In genomic region chr10:103396067-103396788, GRCh38 we compare ENCODE assay signal across 1 cellular context.
TF ChIP-seq lines count a peak whose summit lies in the region.

ATP5MK (minus strand) TSS chr10:103396475; CDS start chr10:103392457, 4,018 bp downstream.
PDCD11 (plus strand) TSS chr10:103396626; CDS start chr10:103398427, 1,801 bp downstream.

TF ChIP-seq in HEK293, 187 proteins besides CTCF, POLR2A, EP300 and RAD21 (continued from another document):
- no peak for TF ChIP-seq ZNF398 (tag by site-specific recombination; IDR thresholded peaks at IDR 0.05)
- peak; percentile 90 for TF ChIP-seq ZNF518A (tag by site-specific recombination; conservative IDR thresholded peaks at IDR 0.05; ENCODE audit: low read depth)
- peak; percentile 95 for TF ChIP-seq ZNF10 (tag by site-specific recombination; IDR thresholded peaks at IDR 0.05)
- peak; percentile 93 for TF ChIP-seq EGR2 (tag by site-specific recombination; IDR thresholded peaks at IDR 0.05; ENCODE audit: low read depth)
- TF ChIP-seq PRDM1 (tag by site-specific recombination; IDR thresholded peaks at IDR 0.05) = no peak
- TF ChIP-seq ZNF639 (tag by site-specific recombination; IDR thresholded peaks at IDR 0.05) = peak; percentile 39; the same call in 1 of the 2 replicates
- no peak for TF ChIP-seq TRIM28 (IDR thresholded peaks at IDR 0.05; ENCODE audit: borderline replicate concordance, low read length)
- no peak for TF ChIP-seq ZNF274 (IDR thresholded peaks at IDR 0.05; ENCODE audit: low read length)
- no peak for TF ChIP-seq ZNF274 (tag by site-specific recombination; IDR thresholded peaks at IDR 0.05; ENCODE audit: borderline replicate concordance)
- TF ChIP-seq BCL11A (tag by site-specific recombination; IDR thresholded peaks at IDR 0.05; ENCODE audit: low read depth) = 0 out of 2 replicates have a peak, but pooled peaks have one; percentile 26
- no peak for TF ChIP-seq ZNF548 (tag by site-specific recombination; IDR thresholded peaks at IDR 0.05)
- TF ChIP-seq ZSCAN18 (tag by site-specific recombination; IDR thresholded peaks at IDR 0.05) = no peak
- TF ChIP-seq SETDB1 (IDR thresholded peaks at IDR 0.05; ENCODE audit: insufficient read length, low read length) = no peak
- no peak for TF ChIP-seq PRDM6 (tag by site-specific recombination; IDR thresholded peaks at IDR 0.05)
- no peak for TF ChIP-seq ZNF350 (tag by site-specific recombination; IDR thresholded peaks at IDR 0.05)
- peak; percentile 18; the same call in 1 of the 2 replicates for TF ChIP-seq KLF8 (tag by site-specific recombination; IDR thresholded peaks at IDR 0.05)
- TF ChIP-seq ZNF2 (tag by site-specific recombination; IDR thresholded peaks at IDR 0.05) = peak; percentile 96
- TF ChIP-seq ZNF19 (tag by site-specific recombination; IDR thresholded peaks at IDR 0.05; ENCODE audit: low read depth) = no peak
- no peak for TF ChIP-seq ZNF837 (tag by site-specific recombination; IDR thresholded peaks at IDR 0.05)
- TF ChIP-seq ZBTB10 (tag by site-specific recombination; IDR thresholded peaks at IDR 0.05) = peak; percentile 36; the same call in 1 of the 2 replicates
- TF ChIP-seq ZNF513 (tag by site-specific recombination; IDR thresholded peaks at IDR 0.05) = no peak
- TF ChIP-seq WT1 (tag by site-specific recombination; IDR thresholded peaks at IDR 0.05) = peak; percentile 55; the same call in 1 of the 2 replicates
- no peak for TF ChIP-seq ZNF571 (tag by site-specific recombination; IDR thresholded peaks at IDR 0.05)
- no peak for TF ChIP-seq ZNF792 (tag by site-specific recombination; IDR thresholded peaks at IDR 0.05)
- no peak for TF ChIP-seq SCRT1 (tag by site-specific recombination; IDR thresholded peaks at IDR 0.05; ENCODE audit: borderline replicate concordance)
- TF ChIP-seq KLF17 (tag by site-specific recombination; IDR thresholded peaks at IDR 0.05) = peak; percentile 23; the same call in 1 of the 2 replicates
